In the genomic region with DNA sequence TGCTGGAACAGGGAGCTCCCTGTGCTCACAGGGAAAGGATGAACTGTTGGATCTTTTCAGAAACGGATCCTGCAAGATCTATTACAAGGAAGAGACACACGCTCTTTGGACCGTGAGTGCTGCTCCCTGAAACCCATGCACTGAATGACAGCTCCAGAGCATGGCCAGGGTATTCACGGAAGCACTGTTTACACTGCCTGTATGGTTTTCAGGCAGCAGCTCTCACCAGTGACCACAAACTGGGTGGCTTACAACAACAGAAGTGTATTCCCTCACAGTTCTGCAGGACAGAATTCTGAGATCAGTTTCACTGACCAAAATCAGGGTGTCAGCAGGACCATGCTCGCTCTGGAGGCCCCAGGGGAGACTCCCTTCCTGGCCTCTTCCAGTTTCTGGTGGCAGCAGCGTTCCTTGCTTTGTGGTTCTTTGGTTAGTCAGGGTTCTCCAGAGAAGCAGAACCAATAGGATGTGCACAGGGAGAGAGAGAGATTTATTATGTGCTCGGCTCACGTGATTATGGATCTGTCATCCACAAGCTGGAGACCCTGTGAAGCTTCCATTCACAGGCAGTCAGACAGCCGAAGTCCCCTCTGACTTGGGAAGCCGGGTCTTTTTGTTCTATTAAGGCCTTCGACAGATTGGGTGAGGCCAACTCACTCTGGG, we compare ENCODE assay signal across 16 cellular contexts. TPM values are rescaled to one million over a fixed set of nuclear protein-coding genes. Genes with fewer than 3 reads are reported as not detected.
A peak's percentile ranks its signal among the peaks of the same experiment; 100 is the strongest.
DNase-seq lines count a peak whose midpoint lies in the region; ATAC-seq and TF ChIP-seq lines count a peak whose summit lies in the region.
"Had no signal": no experiment of that assay in that cellular context is flagged by ENCODE, and none has a peak within 500 bp of the region (broad histone marks: within the 10 kb centered on the region; RNA-seq: fewer than 3 reads in every experiment).

No MANE protein-coding gene starts in this region.

- in situ Hi-C loops in IMR-90 (cut with MboI; ENCODE audit: low sequenced_read_pairs): no loop called here

- no peak for TF ChIP-seq POLR2A in IMR-90 (IDR thresholded peaks at IDR 0.05; ENCODE audit: low read depth, low read length)

- TF ChIP-seq CTCF in CD14-positive monocyte (IDR thresholded peaks at IDR 0.05) (no peak), IMR-90 (conservative IDR thresholded peaks at IDR 0.05; ENCODE audit: low read depth, low read length) (no peak), neural crest cell (conservative IDR thresholded peaks at IDR 0.05) (no peak)

- no peaks in the 10 kb centered on the region for H3K9me3 ChIP-seq in IMR-90 (ENCODE audit: control insufficient read depth, insufficient read depth, low read length)
- H3K9me3 ChIP-seq: breast epithelium, gastroesophageal sphincter had no signal

- ATAC-seq in IMR-90 (ENCODE audit: low read depth) (peak; percentile 42; the same call in 1 of the 2 replicates), GM18870 (IDR thresholded peaks at IDR 0.05; ENCODE audit: unreplicated experiment) (no peak)
- ATAC-seq: gastroesophageal sphincter, PC-3 had no signal

- H3K4me1 ChIP-seq in IMR-90 (ENCODE audit: control insufficient read depth, insufficient read depth, low read length): peaks cover 10% of the 10 kb centered on the region; the same call in 1 of the 2 replicates
- H3K4me1 ChIP-seq: breast epithelium, parathyroid adenoma had no signal

- H3K27me3 ChIP-seq in IMR-90 (ENCODE audit: control insufficient read depth, insufficient read depth, low read length): no peaks in the 10 kb centered on the region
- H3K27me3 ChIP-seq: breast epithelium, gastroesophageal sphincter had no signal

- no peak overlapping the region for H3K14ac ChIP-seq in IMR-90 (replicated peaks; ENCODE audit: low read depth, low read length)

- no TSS peak for BruUV-seq in IMR-90 (replicated peaks; lab: Mats Ljungman, UMichigan)

- no peak overlapping the region for H3K23ac ChIP-seq in IMR-90 (ENCODE audit: low read depth, low read length)

- CTCF ChIA-PET in IMR-90 (lab: Yijun Ruan, JAX): no interaction called here

- peaks cover 6% of the 10 kb centered on the region; the same call in 1 of the 2 replicates for H3K9me1 ChIP-seq in IMR-90 (ENCODE audit: insufficient read depth, low read length)

- dilution Hi-C loops in IMR-90 (cut with HindIII; ENCODE audit: low sequenced_read_pairs, unreplicated experiment): no loop called here

- no peak overlapping the region for H4K8ac ChIP-seq in IMR-90 (ENCODE audit: low read depth in 2 of 2, low read length in 2 of 2)

- H3K4me3 Mint-ChIP-seq in CD14-positive monocyte (no peak overlapping the region), neural crest cell (no peak overlapping the region)
- H3K4me3 Mint-ChIP-seq: activated B cell treated with CpG ODN at 0.5 μM for 24 hours had no signal

- H2AFZ ChIP-seq in IMR-90 (replicated peaks; ENCODE audit: low read length, poor library complexity): peak overlapping the region; percentile 43
- H2AFZ ChIP-seq: parathyroid adenoma had no signal

- no peak overlapping the region for H2BK5ac ChIP-seq in IMR-90 (ENCODE audit: low read depth, low read length, poor library complexity, severe bottlenecking)

- POLR2A ChIA-PET in IMR-90 (lab: Charles Lee; ENCODE audit: unreplicated experiment): no interaction called here

- no peak overlapping the region for H3K56ac ChIP-seq in IMR-90 (ENCODE audit: extremely low read depth, insufficient read depth, low read length)

- H3K27ac ChIP-seq in IMR-90 (ENCODE audit: insufficient read depth, low read length) (no peak overlapping the region), caudate nucleus (ENCODE audit: low read depth, low read length) (peak overlapping the region; percentile 79)
- H3K27ac ChIP-seq: breast epithelium, gastroesophageal sphincter, parathyroid adenoma had no signal

- DNase-seq in CD14-positive monocyte (ENCODE audit: low spot score): no peak
- DNase-seq in IMR-90: no peak
- DNase-seq in caudate nucleus (lab: John Stamatoyannopoulos, UW): peak in 4 of 61 donors; percentile 20 to 58 (median 25)
- no peak for DNase-seq in neural crest cell (ENCODE audit: low read depth, low spot score)
- DNase-seq in SW 1271 (lab: John Stamatoyannopoulos, UW): no peak
- DNase-seq in NCI-H187 treated with DMSO at 0.1 percent for 48 hours (lab: John Stamatoyannopoulos, UW): no peak
- DNase-seq in AG08396 (ENCODE audit: low spot score): no peak
- DNase-seq: activated B cell treated with CpG ODN at 0.5 μM for 24 hours, C1 segment of cervical spinal cord, NCI-H187, NCI-H524, PC-3 had no signal

- H3K36me3 Mint-ChIP-seq in CD14-positive monocyte (peaks cover 59 to 60% of the 10 kb centered on the region in 2 donors), neural crest cell (ENCODE audit: low read depth) (no peaks in the 10 kb centered on the region)

- H3K9me3 Mint-ChIP-seq in CD14-positive monocyte (peaks cover 0 to 2% (median 0%) of the 10 kb centered on the region in 7 donors), neural crest cell (no peaks in the 10 kb centered on the region)
- H3K9me3 Mint-ChIP-seq: activated B cell treated with CpG ODN at 0.5 μM for 24 hours had no signal

- H4K5ac ChIP-seq in IMR-90 (ENCODE audit: low read depth, low read length): no peak overlapping the region

- H2BK20ac ChIP-seq in IMR-90 (ENCODE audit: low read depth, low read length): no peak overlapping the region

- H3K27ac Mint-ChIP-seq in CD14-positive monocyte (peak overlapping the region in 6 of 7 donors; percentile 12 to 75 (median 60)), neural crest cell (ENCODE audit: unreplicated experiment) (peak overlapping the region; percentile 37)

- intact Hi-C loops in CD14-positive monocyte (cut with micrococcal nuclease) (no loop called here), IMR-90 (cut with micrococcal nuclease) (no loop called here)

- H3K4me1 Mint-ChIP-seq in CD14-positive monocyte: peaks cover 66% of the 10 kb centered on the region
- H3K4me1 Mint-ChIP-seq in neural crest cell: peaks cover 38% of the 10 kb centered on the region

- H3K36me3 ChIP-seq in IMR-90 (ENCODE audit: control insufficient read depth, insufficient read depth, low read length): no peaks in the 10 kb centered on the region
- H3K36me3 ChIP-seq: gastroesophageal sphincter had no signal

- no peak overlapping the region for H2AK9ac ChIP-seq in IMR-90 (replicated peaks; ENCODE audit: low read depth, low read length, poor library complexity)

- H3K4me2 ChIP-seq in IMR-90 (ENCODE audit: low read depth, low read length): no peak overlapping the region

- no peak for TF ChIP-seq RAD21 in IMR-90 (IDR thresholded peaks at IDR 0.05; ENCODE audit: low read length)

- no peaks in the 10 kb centered on the region for H3K79me1 ChIP-seq in IMR-90 (ENCODE audit: low read depth in 1 of 2, low read length in 2 of 2)

- H4K91ac ChIP-seq in IMR-90 (ENCODE audit: insufficient read depth, low read depth, low read length): no peak overlapping the region

- H4K20me1 ChIP-seq in IMR-90 (ENCODE audit: insufficient read depth, low read length): peaks cover 3% of the 10 kb centered on the region; the same call in 1 of the 2 replicates

- peaks cover 0 to 4% (median 2%) of the 10 kb centered on the region in 3 donors for H3K27me3 Mint-ChIP-seq in CD14-positive monocyte (ENCODE audit: low read depth in 3 of 3)
- peaks cover 2% of the 10 kb centered on the region for H3K27me3 Mint-ChIP-seq in neural crest cell (ENCODE audit: low read depth)
- H3K27me3 Mint-ChIP-seq: activated B cell treated with CpG ODN at 0.5 μM for 24 hours had no signal

- no peak overlapping the region for H2BK120ac ChIP-seq in IMR-90 (ENCODE audit: low read depth, low read length)

- H3K18ac ChIP-seq in IMR-90 (ENCODE audit: low read depth, low read length): no peak overlapping the region

- H2AK5ac ChIP-seq in IMR-90 (ENCODE audit: low read depth, low read length): no peak overlapping the region

- H3K4ac ChIP-seq in IMR-90 (ENCODE audit: low read depth, low read length): no peak overlapping the region

- WGBS in IMR-90 (ENCODE audit: extremely low coverage in 2 of 2, insufficient read length in 1 of 2), 2 experiments: 61% methylated on average over 6 of the region's 11 CpGs; no CpG with 5 or more reads in 1 of the 2 experiments

- no peak overlapping the region for H2BK15ac ChIP-seq in IMR-90 (ENCODE audit: low read depth, low read length)

- no peak overlapping the region for H3K4me3 ChIP-seq in IMR-90 (ENCODE audit: insufficient read depth, low read depth, low read length)
- H3K4me3 ChIP-seq: breast epithelium, gastroesophageal sphincter had no signal

- H3K9ac ChIP-seq in IMR-90 (ENCODE audit: low read depth, low read length): no peak overlapping the region
- H3K9ac ChIP-seq: parathyroid adenoma had no signal

TF ChIP-seq in IMR-90, 13 proteins besides CTCF, POLR2A, EP300 and RAD21:
- TF ChIP-seq RCOR1 (IDR thresholded peaks at IDR 0.05; ENCODE audit: insufficient replicate concordance, low read length) (no peak), MAFK (IDR thresholded peaks at IDR 0.05; ENCODE audit: low read depth, low read length) (no peak), CEBPB (IDR thresholded peaks at IDR 0.05; ENCODE audit: low read depth, low read length) (no peak), SMC3 (IDR thresholded peaks at IDR 0.05; ENCODE audit: low read depth, low read length) (no peak), MAZ (IDR thresholded peaks at IDR 0.05; ENCODE audit: borderline replicate concordance, low read depth, low read length) (no peak)
- TF ChIP-seq, protein P1, sequence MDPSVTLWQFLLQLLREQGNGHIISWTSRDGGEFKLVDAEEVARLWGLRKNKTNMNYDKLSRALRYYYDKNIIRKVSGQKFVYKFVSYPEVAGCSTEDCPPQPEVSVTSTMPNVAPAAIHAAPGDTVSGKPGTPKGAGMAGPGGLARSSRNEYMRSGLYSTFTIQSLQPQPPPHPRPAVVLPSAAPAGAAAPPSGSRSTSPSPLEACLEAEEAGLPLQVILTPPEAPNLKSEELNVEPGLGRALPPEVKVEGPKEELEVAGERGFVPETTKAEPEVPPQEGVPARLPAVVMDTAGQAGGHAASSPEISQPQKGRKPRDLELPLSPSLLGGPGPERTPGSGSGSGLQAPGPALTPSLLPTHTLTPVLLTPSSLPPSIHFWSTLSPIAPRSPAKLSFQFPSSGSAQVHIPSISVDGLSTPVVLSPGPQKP (IDR thresholded peaks at IDR 0.05; ENCODE audit: borderline replicate concordance, low read depth, low read length): no peak

RNA-seq across cellular contexts. Expression of a gene that starts 52.6 kb away (rescaled TPM):
- polyA plus RNA-seq in CD14-positive monocyte: 10 to 100 TPM; 28.2 to 28.6 TPM
- total RNA-seq in IMR-90 (2012; rRNA removed): 0.56 and 0.90 TPM in 2 replicates
- 1.1 and 1.5 TPM in 2 replicates for polyA plus RNA-seq in IMR-90 (2012; rRNA removed)
- 0.82 and 1.2 TPM in 2 replicates for polyA plus RNA-seq in IMR-90 (2012; cell fraction: cytosol; rRNA removed)
- 6.2 and 6.8 TPM in 2 replicates for polyA plus RNA-seq in IMR-90 (2012; cell fraction: nucleus; rRNA removed; ENCODE audit: low replicate concordance)
- 32.3 and 33.5 TPM in 2 replicates for total RNA-seq in neural crest cell

Comparison
In these comparisons a context has a peak if more than half of its experiments do, and no peak if none do; other contexts are left out.
1. RNA of a gene that starts 52.6 kb away (total RNA-seq): 32.3 to 33.5 TPM in neural crest cell; 0.56 to 0.90 TPM in IMR-90; every median in the first group is over 10 times any median in the second.